ENCODE assay signal across 1 cellular context in the genomic region with DNA sequence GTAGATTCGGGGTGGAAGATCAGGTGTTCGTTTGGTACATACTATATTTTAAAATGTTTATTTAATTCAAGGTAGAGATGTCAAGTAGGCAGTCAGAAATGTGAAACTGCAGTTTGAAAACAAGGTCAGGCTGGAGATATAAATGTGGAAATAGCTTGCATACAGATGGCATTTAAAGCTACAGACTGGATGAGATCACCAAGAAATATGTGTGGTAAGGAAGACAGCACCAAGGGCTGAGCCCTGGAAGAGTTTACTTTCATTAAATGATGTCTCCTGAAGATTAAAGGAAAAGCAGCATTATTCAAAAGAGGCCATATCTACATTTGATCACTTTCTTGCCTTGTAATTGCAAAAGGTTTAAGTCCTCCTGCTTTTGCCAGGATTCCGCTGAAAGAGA.
TF ChIP-seq lines count a peak whose summit lies in the region.

No MANE protein-coding gene starts in this region.

TF ChIP-seq in SK-N-SH, 30 proteins besides CTCF, POLR2A, EP300 and RAD21 (continued from another document):
- TF ChIP-seq, protein P1, sequence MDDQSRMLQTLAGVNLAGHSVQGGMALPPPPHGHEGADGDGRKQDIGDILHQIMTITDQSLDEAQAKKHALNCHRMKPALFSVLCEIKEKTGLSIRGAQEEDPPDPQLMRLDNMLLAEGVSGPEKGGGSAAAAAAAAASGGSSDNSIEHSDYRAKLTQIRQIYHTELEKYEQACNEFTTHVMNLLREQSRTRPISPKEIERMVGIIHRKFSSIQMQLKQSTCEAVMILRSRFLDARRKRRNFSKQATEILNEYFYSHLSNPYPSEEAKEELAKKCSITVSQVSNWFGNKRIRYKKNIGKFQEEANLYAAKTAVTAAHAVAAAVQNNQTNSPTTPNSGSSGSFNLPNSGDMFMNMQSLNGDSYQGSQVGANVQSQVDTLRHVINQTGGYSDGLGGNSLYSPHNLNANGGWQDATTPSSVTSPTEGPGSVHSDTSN (IDR thresholded peaks at IDR 0.05): peak; percentile 23; the same call in 1 of the 2 replicates
TF ChIP-seq in SK-N-SH: peak in this region for 2.
